Comparison of ENCODE assay signal across 18 cellular contexts in the genomic region with DNA sequence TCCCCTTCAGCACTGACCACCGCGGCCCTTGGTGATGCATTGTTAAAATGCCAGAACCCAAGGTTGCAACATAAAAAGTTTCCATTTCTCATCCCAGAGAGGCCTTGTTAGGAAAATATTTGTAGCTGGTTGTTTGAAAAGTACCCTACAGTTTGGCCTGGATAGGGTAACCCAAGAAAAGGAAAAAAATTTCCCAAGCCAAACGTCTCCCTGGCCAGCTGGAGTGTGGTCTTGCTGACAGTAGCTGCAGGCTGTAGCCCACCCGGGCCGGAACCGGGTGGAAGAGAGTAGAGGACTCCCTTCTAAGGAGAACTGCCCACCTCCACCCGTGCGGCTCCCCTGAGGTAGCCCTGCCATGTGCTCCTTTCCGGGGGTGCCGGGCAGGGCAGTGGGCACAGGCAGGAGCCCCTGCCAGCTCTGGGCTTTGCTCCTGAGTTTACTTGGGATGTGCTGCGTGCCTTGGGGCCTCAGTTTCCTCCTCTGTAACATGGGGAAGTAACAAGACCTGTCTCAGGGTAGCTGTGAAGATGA. TPM values are rescaled to one million over a fixed set of nuclear protein-coding genes. Genes with fewer than 3 reads are reported as not detected.
DNase-seq lines count a peak whose midpoint lies in the region; ATAC-seq lines count a peak whose summit lies in the region.
"Had no signal": no experiment of that assay in that cellular context is flagged by ENCODE, and none has a peak within 500 bp of the region (broad histone marks: within the 10 kb centered on the region; RNA-seq: fewer than 3 reads in every experiment).

No MANE protein-coding gene starts in this region.

- no peak overlapping the region for H3K9ac ChIP-seq in mesenchymal stem cell (ENCODE audit: low read length)
- H3K9ac ChIP-seq in stomach smooth muscle (ENCODE audit: low read length in 2 of 2) = peak overlapping the region; percentile 66 to 84

- H2BK120ac ChIP-seq in mesenchymal stem cell (ENCODE audit: low read depth, low read length) = no peak overlapping the region

- no peak overlapping the region for H2BK5ac ChIP-seq in mesenchymal stem cell (ENCODE audit: low read depth, low read length, poor library complexity, severe bottlenecking)

- H3K4me1 ChIP-seq in mesenchymal stem cell (ENCODE audit: control insufficient read depth, insufficient read depth, low read depth, low read length) = peaks cover 6% of the 10 kb centered on the region
- peaks cover 86% of the 10 kb centered on the region for H3K4me1 ChIP-seq in stomach smooth muscle (ENCODE audit: control insufficient read depth, insufficient read depth, low read length)

- H3K27me3 ChIP-seq in mesenchymal stem cell (ENCODE audit: control insufficient read depth in 1 of 2, insufficient read depth in 1 of 2, low read length in 2 of 2) = no peaks in the 10 kb centered on the region
- no peaks in the 10 kb centered on the region for H3K27me3 ChIP-seq in stomach smooth muscle (ENCODE audit: control insufficient read depth in 1 of 2, insufficient read depth in 2 of 2, low read length in 2 of 2)
- H3K27me3 ChIP-seq in H7 (ENCODE audit: control insufficient read depth, insufficient read depth, low read length) = no peaks in the 10 kb centered on the region
- H3K27me3 ChIP-seq: adrenal gland had no signal

- 86% methylated on average over 11 of the region's 11 CpGs for WGBS in mesenchymal stem cell

- no peaks in the 10 kb centered on the region for H3K79me1 ChIP-seq in mesenchymal stem cell (replicated peaks; ENCODE audit: low read length, poor library complexity, severe bottlenecking)

- H3K9me3 ChIP-seq in mesenchymal stem cell (ENCODE audit: control insufficient read depth, low read length) (no peaks in the 10 kb centered on the region), stomach smooth muscle (ENCODE audit: control insufficient read depth in 2 of 2, low read length in 2 of 2) (no peaks in the 10 kb centered on the region)
- H3K9me3 ChIP-seq: adrenal gland had no signal

- H2BK15ac ChIP-seq in mesenchymal stem cell (ENCODE audit: low read depth, poor library complexity, severe bottlenecking) = no peak overlapping the region

- H3K36me3 ChIP-seq in mesenchymal stem cell (ENCODE audit: control insufficient read depth in 1 of 2, insufficient read depth in 2 of 2, low read depth in 1 of 2, low read length in 2 of 2) = peaks cover 34 to 45% of the 10 kb centered on the region in 2 experiments
- peaks cover 19 to 20% of the 10 kb centered on the region in 2 donors for H3K36me3 ChIP-seq in stomach smooth muscle (ENCODE audit: control insufficient read depth in 2 of 2, insufficient read depth in 2 of 2, low read length in 2 of 2)
- peaks cover 12% of the 10 kb centered on the region for H3K36me3 ChIP-seq in H7 (replicated peaks; ENCODE audit: control insufficient read depth, insufficient read depth, low read length)

- no peak overlapping the region for H4K8ac ChIP-seq in mesenchymal stem cell (ENCODE audit: low read length)

- H3K18ac ChIP-seq in mesenchymal stem cell (ENCODE audit: low read depth in 1 of 2, low read length in 2 of 2) = no peak overlapping the region

- no peak overlapping the region for H3K14ac ChIP-seq in mesenchymal stem cell (ENCODE audit: low read length in 2 of 2)

- H3K23ac ChIP-seq in mesenchymal stem cell (ENCODE audit: low read length in 2 of 2) = no peak overlapping the region

- no peak overlapping the region for H2AK5ac ChIP-seq in mesenchymal stem cell (ENCODE audit: low read length, severe bottlenecking)

- no peak overlapping the region for H4K91ac ChIP-seq in mesenchymal stem cell (ENCODE audit: low read length)

- DNase-seq in EH (ENCODE audit: low read depth) (peak; percentile 20), astrocyte of the hippocampus (ENCODE audit: low read depth, low spot score) (peak; percentile 23), mesenchymal stem cell (peak; percentile 44), iPS-NIHi7 (ENCODE audit: extremely low spot score) (no peak), H7 (no peak)
- DNase-seq: adrenal gland, naive B cell, NCI-H2081, PC-9 had no signal

- no peak overlapping the region for H3K4me2 ChIP-seq in mesenchymal stem cell (ENCODE audit: low read length, poor library complexity, severe bottlenecking)
- H3K4me2 ChIP-seq: PC-9 had no signal

- no peak overlapping the region for H3K4ac ChIP-seq in mesenchymal stem cell (ENCODE audit: low read depth in 1 of 2, low read length in 2 of 2)

- ATAC-seq in HG03439 (IDR thresholded peaks at IDR 0.05; ENCODE audit: unreplicated experiment) = no peak
- no peak for ATAC-seq in GM18868 (IDR thresholded peaks at IDR 0.05; ENCODE audit: unreplicated experiment)

- H2BK12ac ChIP-seq in mesenchymal stem cell (ENCODE audit: low read length in 2 of 2) = no peak overlapping the region

- H3K4me3 ChIP-seq in mesenchymal stem cell (ENCODE audit: insufficient read depth in 1 of 2, low read depth in 1 of 2, low read length in 2 of 2) (no peak overlapping the region), stomach smooth muscle (ENCODE audit: low read length in 2 of 2) (no peak overlapping the region), H7 (ENCODE audit: insufficient read depth, low read depth, low read length) (no peak overlapping the region)
- H3K4me3 ChIP-seq: adrenal gland, PC-9, SK-N-MC had no signal

- no peak overlapping the region for H2AFZ ChIP-seq in mesenchymal stem cell (ENCODE audit: low read depth, low read length)
- H2AFZ ChIP-seq: PC-9 had no signal

- H3K27ac ChIP-seq in mesenchymal stem cell (ENCODE audit: low read length, poor library complexity, severe bottlenecking) (no peak overlapping the region), stomach smooth muscle (ENCODE audit: low read length) (peak overlapping the region; percentile 99)
- H3K27ac ChIP-seq: PC-9, SK-N-MC had no signal

RNA-seq across cellular contexts. Expression of gene IGHMBP2, which starts 38.5 kb away (rescaled TPM):
- 5.9 TPM for polyA plus RNA-seq in mesenchymal stem cell (2013, experiment 1 of 2)
- 5.1 TPM for polyA plus RNA-seq in mesenchymal stem cell (2013, experiment 2 of 2)
- total RNA-seq in H7 (2014; rRNA removed; shearing (Covaris generic)) = 19.1 and 22.8 TPM in 2 replicates

RNA-seq across cellular contexts. Expression of gene MRPL21, which starts 38.5 kb away (rescaled TPM):
- 71.6 TPM for polyA plus RNA-seq in mesenchymal stem cell (2013, experiment 1 of 2)
- polyA plus RNA-seq in mesenchymal stem cell (2013, experiment 2 of 2) = 69.8 TPM
- total RNA-seq in H7 (2014; rRNA removed; shearing (Covaris generic)) = 70.0 and 108 TPM in 2 replicates

RNA-seq across cellular contexts. Expression of gene MRGPRD, which starts 38.6 kb away (rescaled TPM):
- not detected for polyA plus RNA-seq in mesenchymal stem cell (2013, experiment 1 of 2)
- not detected for polyA plus RNA-seq in mesenchymal stem cell (2013, experiment 2 of 2)
- total RNA-seq in H7 (2014; rRNA removed; shearing (Covaris generic)) = not detected in 2 replicates
- total RNA-seq: activated CD8-positive, alpha-beta memory T cell treated with anti-CD3 and anti-CD28 coated beads for 36 hours; adrenal gland; cerebellum; frontal cortex; liver; PC-9; progenitor cell of endocrine pancreas had no signal
- polyA plus RNA-seq: adrenal gland, liver had no signal

Comparison
In these comparisons a context has a peak if more than half of its experiments do, and no peak if none do; other contexts are left out.
1. DNase-seq: peak in EH (single experiment), astrocyte of the hippocampus (single experiment) and mesenchymal stem cell (single experiment); none in iPS-NIHi7 (single experiment) and H7 (single experiment).